ENCODE assay signal across 13 cellular contexts in genomic region chr2:237091779-237092436, GRCh38. TPM values are rescaled to one million over a fixed set of nuclear protein-coding genes. Genes with fewer than 3 reads are reported as not detected.
DNase-seq lines count a peak whose midpoint lies in the region; ATAC-seq and TF ChIP-seq lines count a peak whose summit lies in the region.
"Had no signal": no experiment of that assay in that cellular context is flagged by ENCODE, and none has a peak within 500 bp of the region (broad histone marks: within the 10 kb centered on the region; RNA-seq: fewer than 3 reads in every experiment).

No MANE protein-coding gene starts in this region.

- H2BK15ac ChIP-seq in H9 (ENCODE audit: low read depth, low read length) = no peak overlapping the region

- WGBS in H9 (ENCODE audit: extremely low coverage, insufficient read length, low lambda C conversion rate) = no CpG with 5 or more reads among the region's 7 CpGs
- WGBS in right cardiac atrium = 63% methylated on average over 7 of the region's 7 CpGs
- WGBS in smooth muscle cell (ENCODE audit: low lambda C conversion rate) = 77% methylated on average over 7 of the region's 7 CpGs

- TF ChIP-seq POLR2A in GM18505 (IDR thresholded peaks at IDR 0.05; ENCODE audit: borderline replicate concordance, extremely low read depth, insufficient read depth, insufficient read length) = no peak

- no peaks in the 10 kb centered on the region for H3K36me3 ChIP-seq in smooth muscle cell (ENCODE audit: low read depth)

- no peak for TF ChIP-seq CTCF in H9 (conservative IDR thresholded peaks at IDR 0.05)
- TF ChIP-seq CTCF in cardiac fibroblast (IDR thresholded peaks at IDR 0.05; ENCODE audit: low read depth, low read length) = no peak
- no peak for TF ChIP-seq CTCF in smooth muscle cell (IDR thresholded peaks at IDR 0.05; ENCODE audit: borderline replicate concordance, insufficient read depth, poor library complexity, severe bottlenecking)

- H3K4me1 ChIP-seq in H9 (ENCODE audit: insufficient read depth, low read length) = no peaks in the 10 kb centered on the region
- peaks cover 8% of the 10 kb centered on the region for H3K4me1 ChIP-seq in right cardiac atrium (ENCODE audit: control insufficient read depth, insufficient read depth, low read length)
- peaks cover 8% of the 10 kb centered on the region for H3K4me1 ChIP-seq in smooth muscle cell (ENCODE audit: low read depth)

- no peak overlapping the region for H2BK120ac ChIP-seq in H9 (ENCODE audit: low read depth, low read length, poor library complexity, severe bottlenecking)

- H3K27ac ChIP-seq in H9 (ENCODE audit: insufficient read length, low read depth, low read length) (no peak overlapping the region), right cardiac atrium (ENCODE audit: low read length) (peak overlapping the region; percentile 54), smooth muscle cell (ENCODE audit: low read depth) (peak overlapping the region; percentile 82)
- H3K27ac ChIP-seq: SJCRH30 had no signal

- intact Hi-C loops in right cardiac atrium (cut with DNase I) = no loop called here

- H3K79me2 ChIP-seq in H9 (ENCODE audit: insufficient read depth, low read length) (peaks cover 3% of the 10 kb centered on the region; the same call in 1 of the 2 replicates), smooth muscle cell (ENCODE audit: low read depth) (peaks cover 90% of the 10 kb centered on the region)

- no peak overlapping the region for H3K23ac ChIP-seq in H9 (ENCODE audit: insufficient read length, low read depth, low read length)

- peaks cover 39% of the 10 kb centered on the region for H3F3A ChIP-seq in smooth muscle cell (ENCODE audit: low read depth)

- H4K8ac ChIP-seq in H9 (replicated peaks; ENCODE audit: insufficient read length, low read depth, low read length) = no peak overlapping the region

- H3K9me3 ChIP-seq in H9 (ENCODE audit: control insufficient read depth, low read depth, low read length) = no peaks in the 10 kb centered on the region
- H3K9me3 ChIP-seq in right cardiac atrium (ENCODE audit: control insufficient read depth, low read length) = no peaks in the 10 kb centered on the region
- no peaks in the 10 kb centered on the region for H3K9me3 ChIP-seq in smooth muscle cell (replicated peaks; ENCODE audit: low read depth)
- H3K9me3 ChIP-seq: SJCRH30 had no signal

- peaks cover 9 to 39% (median 35%) of the 10 kb centered on the region in 3 experiments for H3K36me3 Mint-ChIP-seq in H9 (ENCODE audit: insufficient read depth in 1 of 3, low read depth in 3 of 3)

- H3K9ac ChIP-seq in H9 (ENCODE audit: extremely low read depth, insufficient read length, low read length) = no peak overlapping the region
- H3K9ac ChIP-seq in smooth muscle cell (ENCODE audit: low read depth) = peak overlapping the region; percentile 23

- H2BK20ac ChIP-seq in H9 (ENCODE audit: low read depth, low read length, poor library complexity, severe bottlenecking) = no peak overlapping the region

- peak overlapping the region; percentile 46 for H2BK5ac ChIP-seq in H9 (ENCODE audit: insufficient read length, low read length)

- H3K27ac Mint-ChIP-seq in H9 = no peak overlapping the region

- H3K14ac ChIP-seq in H9 (ENCODE audit: insufficient read depth, low read length) = no peak overlapping the region

- H2AK5ac ChIP-seq in H9 (ENCODE audit: insufficient read length, low read length) = no peak overlapping the region

- H3K23me2 ChIP-seq in H9 (ENCODE audit: insufficient read length, low read depth, low read length, poor library complexity, severe bottlenecking) = no peaks in the 10 kb centered on the region

- no peak for DNase-seq in H9
- DNase-seq in cardiac fibroblast (ENCODE audit: low read depth in 2 of 2) = peak; percentile 88 to 90
- peak in 1 of 3 donors; percentile 14 for DNase-seq in right cardiac atrium
- DNase-seq in smooth muscle cell (lab: John Stamatoyannopoulos, UW; ENCODE audit: unreplicated experiment) = no peak
- no peak for DNase-seq in NOMO-1 (lab: John Stamatoyannopoulos, UW; ENCODE audit: unreplicated experiment in 2 of 2)
- DNase-seq: amygdala; effector memory CD8-positive, alpha-beta T cell; NCI-H1105 treated with DMSO at 0.1 percent for 48 hours; NCI-H510A; SJCRH30 had no signal

- H3K4me2 ChIP-seq in H9 (ENCODE audit: insufficient read depth, insufficient read length, low read length) (no peak overlapping the region), smooth muscle cell (peak overlapping the region; percentile 37)

- H4K5ac ChIP-seq in H9 (ENCODE audit: insufficient read length, low read depth, low read length) = no peak overlapping the region

- no peak overlapping the region for H3K56ac ChIP-seq in H9 (ENCODE audit: insufficient read length, low read depth, low read length)

- no peaks in the 10 kb centered on the region for H3K79me1 ChIP-seq in H9 (ENCODE audit: insufficient read depth, low read depth, low read length, poor library complexity, severe bottlenecking)

- no peak overlapping the region for H2BK12ac ChIP-seq in H9 (ENCODE audit: insufficient read length, low read depth, low read length)

- H3T11ph ChIP-seq in H9 (ENCODE audit: low read length) = no peak overlapping the region

- H3K4me3 ChIP-seq in cardiac fibroblast (replicated peaks in 1 of 2; ENCODE audit: low read depth in 2 of 2, low read length in 2 of 2) (no peak overlapping the region), right cardiac atrium (ENCODE audit: low read length) (no peak overlapping the region), smooth muscle cell (no peak overlapping the region)
- H3K4me3 ChIP-seq: SJCRH30 had no signal

- no peak overlapping the region for H2AFZ ChIP-seq in H9 (ENCODE audit: low read length)
- H2AFZ ChIP-seq in smooth muscle cell (ENCODE audit: low read depth) = no peak overlapping the region

- ATAC-seq in right cardiac atrium (peak; percentile 41 to 74), GM21381 (IDR thresholded peaks at IDR 0.05; ENCODE audit: unreplicated experiment) (no peak), GM18505 (IDR thresholded peaks at IDR 0.05; ENCODE audit: unreplicated experiment) (no peak), GM18873 (IDR thresholded peaks at IDR 0.05; ENCODE audit: low FRiP score, unreplicated experiment) (no peak)
- ATAC-seq: effector memory CD8-positive, alpha-beta T cell had no signal

- H3K9me3 Mint-ChIP-seq in H9 = no peaks in the 10 kb centered on the region
- H3K9me3 Mint-ChIP-seq: effector memory CD8-positive, alpha-beta T cell had no signal

- no peaks in the 10 kb centered on the region for H3K27me3 ChIP-seq in H9 (ENCODE audit: insufficient read depth, low read length)
- no peaks in the 10 kb centered on the region for H3K27me3 ChIP-seq in right cardiac atrium (ENCODE audit: control insufficient read depth, insufficient read depth)
- H3K27me3 ChIP-seq in smooth muscle cell (ENCODE audit: low read depth) = no peaks in the 10 kb centered on the region
- H3K27me3 ChIP-seq: SJCRH30 had no signal

- H4K20me1 ChIP-seq in H9 (ENCODE audit: control insufficient read depth, insufficient read depth, insufficient read length) (no peaks in the 10 kb centered on the region), smooth muscle cell (ENCODE audit: low read depth) (peaks cover 6% of the 10 kb centered on the region)

- no peak overlapping the region for H3K18ac ChIP-seq in H9 (ENCODE audit: insufficient read length, low read depth, low read length)

- H4K91ac ChIP-seq in H9 (ENCODE audit: insufficient read length, low read depth, low read length) = no peak overlapping the region

- H3K4ac ChIP-seq in H9 (ENCODE audit: low read depth, low read length) = no peak overlapping the region

- H3K27me3 Mint-ChIP-seq in H9 (ENCODE audit: low read depth) = no peaks in the 10 kb centered on the region
- H3K27me3 Mint-ChIP-seq: effector memory CD8-positive, alpha-beta T cell had no signal

- no peak overlapping the region for H3K4me3 Mint-ChIP-seq in H9
- H3K4me3 Mint-ChIP-seq: effector memory CD8-positive, alpha-beta T cell had no signal

- no peaks in the 10 kb centered on the region for H3K4me1 Mint-ChIP-seq in H9

RNA-seq across cellular contexts. Expression of gene COPS8, which starts 6.2 kb away (rescaled TPM):
- 65.2 and 65.7 TPM in 2 replicates for total RNA-seq in H9 (2021)
- 10 to 100 TPM; 70.1 to 91.4 (median 87.8) TPM for total RNA-seq in right cardiac atrium
- polyA plus RNA-seq in right cardiac atrium = 76.4 TPM
- total RNA-seq in smooth muscle cell = 159 and 194 TPM in 2 replicates
- polyA plus RNA-seq in smooth muscle cell = 130 and 132 TPM in 2 replicates

Comparison
In these comparisons a context has a peak if more than half of its experiments do, and no peak if none do; other contexts are left out.
1. DNase-seq: peak in cardiac fibroblast (2 of 2); none in H9 (single experiment), smooth muscle cell (single experiment) and NOMO-1 (0 of 2).
2. ATAC-seq: peak in right cardiac atrium (2 of 2); none in GM21381 (single experiment), GM18505 (single experiment) and GM18873 (single experiment).